In the genomic region with DNA sequence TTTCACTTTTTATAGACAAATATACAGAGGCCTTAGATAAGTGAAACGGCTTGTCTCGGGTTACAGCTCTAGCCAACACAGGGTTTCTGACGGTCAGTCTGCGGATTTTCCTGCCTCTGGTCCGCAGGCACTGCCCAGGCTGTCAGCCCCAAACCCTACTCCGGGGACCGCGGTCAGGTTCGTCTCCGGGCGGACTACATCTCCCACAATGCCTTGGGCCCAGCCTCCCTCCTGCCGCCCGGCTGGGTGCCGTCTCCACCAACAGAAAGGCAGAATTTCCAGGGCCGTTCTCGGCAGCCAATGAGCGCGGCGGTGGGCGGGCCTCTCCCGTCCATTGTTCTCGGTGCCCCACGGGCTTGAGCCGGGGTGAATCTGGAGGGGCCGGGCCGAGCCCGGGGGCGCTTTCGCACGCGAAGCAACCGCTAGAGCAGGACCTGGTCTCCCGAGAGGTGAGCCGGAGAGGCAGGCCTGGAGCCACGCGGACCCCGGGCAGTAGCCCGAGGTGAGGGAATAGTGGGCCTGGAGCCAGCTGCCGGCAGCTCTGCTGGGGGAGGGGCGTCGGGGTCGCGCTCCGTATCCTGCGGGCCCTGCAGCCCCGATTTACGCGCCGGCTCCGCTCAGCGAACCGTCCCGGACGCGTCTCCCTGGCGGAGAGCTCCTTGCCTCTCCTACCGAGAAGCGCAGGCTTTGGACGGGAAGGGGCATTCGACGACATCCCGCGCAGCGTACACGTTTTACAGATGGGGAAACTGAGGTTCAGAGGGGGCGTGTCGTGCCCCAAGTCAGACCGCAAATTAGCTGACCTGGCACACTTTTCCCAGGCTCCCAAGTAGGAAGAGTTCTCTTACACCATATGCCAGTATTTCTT, we compare ENCODE assay signal across 8 cellular contexts. TPM values are rescaled to one million over a fixed set of nuclear protein-coding genes. Genes with fewer than 3 reads are reported as not detected.
DNase-seq lines count a peak whose midpoint lies in the region; ATAC-seq and TF ChIP-seq lines count a peak whose summit lies in the region.

A gene (plus strand): TSS at position 323 of the 868 bp plus-strand sequence. CDS start 2,919 bp downstream, outside the sequence.

- H3K4me3 ChIP-seq in KMS-11 (IDR thresholded peaks at IDR 0.05; ENCODE audit: insufficient read depth, low read depth, low read length) = peak within 1 kb of the TSS; percentile 28
- peak within 1 kb of the TSS; percentile 76 to 84 for H3K4me3 ChIP-seq in Panc1 (ENCODE audit: low read depth in 2 of 2, low read length in 2 of 2)
- H3K4me3 ChIP-seq in esophagus squamous epithelium = peak within 1 kb of the TSS; percentile 84 to 98 (median 94)

- H3K4me1 Mint-ChIP-seq in activated T-cell treated with anti-CD3 and anti-CD28 coated beads, Interleukin-2, amount 50 U/mL, for 72 hours (ENCODE audit: low read depth) = peaks cover 71% of the 10 kb centered on the region

- H3K4me2 ChIP-seq in KMS-11 = peak within 1 kb of the TSS; percentile 91

- ATAC-seq in GM21786 (IDR thresholded peaks at IDR 0.05; ENCODE audit: unreplicated experiment) = peak; percentile 94
- ATAC-seq in Panc1 = peak; percentile 98
- peak; percentile 94 to 97 for ATAC-seq in activated T-cell treated with anti-CD3 and anti-CD28 coated beads, Interleukin-2, amount 50 U/mL, for 72 hours (replicated peaks in 1 of 2)

- H3K79me2 ChIP-seq in KMS-11 (ENCODE audit: insufficient read depth, low read depth) = no peaks in the 10 kb centered on the region

- CTCF ChIA-PET in Panc1 (lab: Charles Lee) = interaction anchor here (0.8 to 1.3 kb wide), 4 partner anchors 13 to 52 kb away, joined by 3 to 4 read pairs (median 3); no protein-coding TSS in a partner anchor

- peak within 1 kb of the TSS; percentile 9; the same call in 1 of the 2 replicates for H3K27ac ChIP-seq in KMS-11
- peak within 1 kb of the TSS; percentile 70 for H3K27ac ChIP-seq in Panc1 (ENCODE audit: low read length)
- H3K27ac ChIP-seq in esophagus squamous epithelium = peak within 1 kb of the TSS; percentile 79 to 87 (median 82)

- TF ChIP-seq CTCF in KMS-11 (conservative IDR thresholded peaks at IDR 0.05; ENCODE audit: low read depth, low read length) (no peak), Panc1 (IDR thresholded peaks at IDR 0.05) (no peak), esophagus squamous epithelium (IDR thresholded peaks at IDR 0.05) (peak in 1 of 6 experiments; percentile 3)

- H3K36me3 ChIP-seq in KMS-11 (ENCODE audit: insufficient read depth) (no peaks in the 10 kb centered on the region), Panc1 (ENCODE audit: control insufficient read depth, insufficient read depth, low read length) (no peaks in the 10 kb centered on the region), esophagus squamous epithelium (peaks cover 0 to 20% (median 0%) of the 10 kb centered on the region in 3 donors)

- H3K4me3 Mint-ChIP-seq in activated T-cell treated with anti-CD3 and anti-CD28 coated beads, Interleukin-2, amount 50 U/mL, for 72 hours = peak within 1 kb of the TSS; percentile 84 to 94

- DNase-seq in DMS79 (lab: John Stamatoyannopoulos, UW) (peak; percentile 69), Panc1 (ENCODE audit: low read depth, low spot score) (peak; percentile 78), esophagus squamous epithelium (lab: John Stamatoyannopoulos, UW) (peak; percentile 64), myocyte (ENCODE audit: low read depth) (peak; percentile 97)
- DNase-seq in activated T-cell treated with anti-CD3 and anti-CD28 coated beads, Interleukin-2, amount 50 U/mL, for 72 hours = peak; percentile 96 to 97
- peak; percentile 88 to 93 for DNase-seq in stimulated activated CD8-positive, alpha-beta memory T cell treated with anti-CD3 and anti-CD28 coated beads, Interleukin-7, amount 100 ng/mL, for 4 hours (ENCODE audit: low read depth in 2 of 2)

- H3K9me3 ChIP-seq in Panc1 (ENCODE audit: control insufficient read depth, insufficient read depth, low read depth, low read length) (no peaks in the 10 kb centered on the region), esophagus squamous epithelium (no peaks in the 10 kb centered on the region)

- POLR2A ChIA-PET in Panc1 (lab: Charles Lee) = interaction anchor here (0.5 kb wide), 1 partner anchor 94 kb away, joined by 7 read pairs; no protein-coding TSS in a partner anchor

- H3K27me3 Mint-ChIP-seq in activated T-cell treated with anti-CD3 and anti-CD28 coated beads, Interleukin-2, amount 50 U/mL, for 72 hours (ENCODE audit: low read depth) = no peaks in the 10 kb centered on the region

- TF ChIP-seq POLR2A in esophagus squamous epithelium (IDR thresholded peaks at IDR 0.05) = peak in 2 of 4 donors; percentile 16 to 19

- H3K27ac Mint-ChIP-seq in activated T-cell treated with anti-CD3 and anti-CD28 coated beads, Interleukin-2, amount 50 U/mL, for 72 hours = peak within 1 kb of the TSS; percentile 77

- peaks cover 1 to 6% of the 10 kb centered on the region in 2 donors for H3K36me3 Mint-ChIP-seq in activated T-cell treated with anti-CD3 and anti-CD28 coated beads, Interleukin-2, amount 50 U/mL, for 72 hours (ENCODE audit: insufficient read depth in 2 of 2)

- peaks cover 29% of the 10 kb centered on the region for H3K4me1 ChIP-seq in KMS-11 (ENCODE audit: low read depth, poor library complexity, severe bottlenecking)
- 0 out of 2 replicates have a peak, but pooled peaks cover 3% of the 10 kb centered on the region for H3K4me1 ChIP-seq in Panc1 (ENCODE audit: control insufficient read depth, insufficient read depth, low read length)
- peaks cover 8 to 39% (median 10%) of the 10 kb centered on the region in 3 donors for H3K4me1 ChIP-seq in esophagus squamous epithelium

- TSS peak; percentile 63 for BruUV-seq in Panc1 (replicated peaks; lab: Mats Ljungman, UMichigan)

- intact Hi-C loops in Panc1 (cut with micrococcal nuclease; ENCODE audit: unreplicated experiment) = no loop called here
- intact Hi-C loops in esophagus squamous epithelium (cut with DNase I) = no loop called here

- peak within 1 kb of the TSS; percentile 91 for H2AFZ ChIP-seq in KMS-11 (ENCODE audit: low read depth)

- no peaks in the 10 kb centered on the region for H3K9me3 Mint-ChIP-seq in activated T-cell treated with anti-CD3 and anti-CD28 coated beads, Interleukin-2, amount 50 U/mL, for 72 hours

- H4K20me1 ChIP-seq in KMS-11 (ENCODE audit: insufficient read depth) = no peaks in the 10 kb centered on the region

- peak within 1 kb of the TSS; percentile 68; the same call in 1 of the 2 replicates for H3K9ac ChIP-seq in KMS-11

- in situ Hi-C loops in Panc1 (cut with HindIII; ENCODE audit: low pct_unique_long_range_greater_than_20kb, low sequenced_read_pairs) = no loop called here

- WGBS in esophagus squamous epithelium, 2 donors = 0% methylated on average over 8 to 9 of the region's 68 CpGs

- H3K27me3 ChIP-seq in KMS-11 (ENCODE audit: insufficient read depth, low read depth) (no peaks in the 10 kb centered on the region), Panc1 (ENCODE audit: control insufficient read depth, insufficient read depth, low read length) (no peaks in the 10 kb centered on the region), esophagus squamous epithelium (no peaks in the 10 kb centered on the region)

RNA-seq across cellular contexts. Expression of the gene that starts here (rescaled TPM):
- 16.8 TPM for total RNA-seq in Panc1 (2021; ENCODE audit: unreplicated experiment)
- 12.1 TPM for polyA plus RNA-seq in Panc1 (2012; ENCODE audit: insufficient read length)
- 10 to 100 TPM in 1 of 2 donors, 1 to 10 TPM in 1; 9.8 to 12.6 TPM for total RNA-seq in activated T-cell treated with anti-CD3 and anti-CD28 coated beads, Interleukin-2, amount 50 U/mL, for 72 hours
- total RNA-seq in esophagus squamous epithelium = 1 to 10 TPM in 2 of 4 donors, under 1 TPM in 2; 0.45 to 9.5 (median 2.6) TPM
- 13.3 and 20.1 TPM in 2 replicates for total RNA-seq in myocyte
- polyA plus RNA-seq in myocyte (2012) = 16.1 TPM

Comparison
In these comparisons a context has a peak if more than half of its experiments do, and no peak if none do; other contexts are left out.
1. Peak in every context shown above with its lines: DNase-seq, ATAC-seq, H3K4me3 ChIP-seq and H3K27ac ChIP-seq.
2. H3K27ac ChIP-seq: peak in every context shown above with its lines; median percentile 82 in esophagus squamous epithelium; 70 in Panc1; 9 in KMS-11.
3. H3K4me3 ChIP-seq: peak in every context shown above with its lines; median percentile 94 in esophagus squamous epithelium; 80 in Panc1; 28 in KMS-11.